ENCODE assay signal across 9 cellular contexts in the genomic region with DNA sequence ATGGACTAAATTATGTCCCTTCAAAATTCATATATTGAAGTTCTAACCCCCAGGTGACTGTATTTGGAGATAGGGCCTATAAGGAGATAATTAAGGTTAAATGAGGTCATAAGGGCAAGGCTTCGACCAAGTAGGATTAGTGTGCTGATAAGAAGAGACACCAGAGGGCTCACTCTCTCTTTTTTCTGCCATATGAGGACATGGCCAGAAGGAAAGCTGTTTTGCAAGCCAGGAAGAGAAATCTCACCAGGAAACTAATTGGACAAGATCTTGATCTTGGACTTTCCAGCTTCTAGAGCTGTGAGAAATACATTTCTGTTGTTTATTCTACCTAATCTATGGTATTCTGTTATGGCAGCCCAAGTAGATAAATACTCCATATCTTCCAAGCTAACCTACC.
DNase-seq lines count a peak whose midpoint lies in the region; ATAC-seq and TF ChIP-seq lines count a peak whose summit lies in the region.
"Had no signal": no experiment of that assay in that cellular context is flagged by ENCODE, and none has a peak within 500 bp of the region (broad histone marks: within the 10 kb centered on the region; RNA-seq: fewer than 3 reads in every experiment).

No MANE protein-coding gene starts in this region.

- H3K4me1 ChIP-seq in NT2/D1 (ENCODE audit: insufficient read depth, insufficient read length) (no peaks in the 10 kb centered on the region), tibial artery (no peaks in the 10 kb centered on the region)

- H3K36me3 ChIP-seq in NT2/D1 (ENCODE audit: insufficient read depth, insufficient read length, low read length) (no peaks in the 10 kb centered on the region), tibial artery (no peaks in the 10 kb centered on the region)

- no peak overlapping the region for H3K27ac ChIP-seq in tibial artery

- peak; percentile 40 for DNase-seq in AG10803 (ENCODE audit: low read depth)
- peak; percentile 36 for DNase-seq in HFFc6
- peak; percentile 36 for DNase-seq in NT2/D1 (ENCODE audit: low read depth, low spot score)
- DNase-seq in glutamatergic neuron: no peak
- no peak for DNase-seq in tibial artery
- no peak for DNase-seq in posterior vena cava (ENCODE audit: low spot score)
- DNase-seq in cerebellar cortex (ENCODE audit: low spot score): no peak

- H3K9ac ChIP-seq in NT2/D1 (ENCODE audit: insufficient read length, low read depth): no peak overlapping the region

- TF ChIP-seq CTCF in AG10803 (conservative IDR thresholded peaks at IDR 0.05; ENCODE audit: low read length): peak; percentile 38
- peak; percentile 67 for TF ChIP-seq CTCF in HFFc6 (IDR thresholded peaks at IDR 0.05)
- peak; percentile 26 for TF ChIP-seq CTCF in glutamatergic neuron (IDR thresholded peaks at IDR 0.05; ENCODE audit: partially characterized antibody, unreplicated experiment)
- TF ChIP-seq CTCF in tibial artery (IDR thresholded peaks at IDR 0.05): no peak

- H3K36me3 Mint-ChIP-seq in HFFc6 (ENCODE audit: low read depth) (peaks cover 12% of the 10 kb centered on the region; the same call in 1 of the 2 replicates), glutamatergic neuron (ENCODE audit: unreplicated experiment) (no peaks in the 10 kb centered on the region)

- intact Hi-C loops in tibial artery (cut with DNase I; ENCODE audit: low total_unique reads) (no loop called here), posterior vena cava (cut with DNase I) (no loop called here)

- no peaks in the 10 kb centered on the region for H3K9me3 ChIP-seq in NT2/D1 (ENCODE audit: insufficient read depth, low read length)
- H3K9me3 ChIP-seq in tibial artery: no peaks in the 10 kb centered on the region

- no peak for ATAC-seq in HG03342 (IDR thresholded peaks at IDR 0.05; ENCODE audit: unreplicated experiment)

- H3K4me3 ChIP-seq in AG10803 (ENCODE audit: low read length): no peak overlapping the region
- H3K4me3 ChIP-seq in NT2/D1 (ENCODE audit: insufficient read length, low read depth): no peak overlapping the region
- H3K4me3 ChIP-seq in tibial artery: no peak overlapping the region

- no peaks in the 10 kb centered on the region for H3K9me3 Mint-ChIP-seq in HFFc6
- H3K9me3 Mint-ChIP-seq in glutamatergic neuron (ENCODE audit: unreplicated experiment): no peaks in the 10 kb centered on the region
- H3K9me3 Mint-ChIP-seq: T-helper 1 cell treated with Interleukin-12 subunit alpha and Interleukin-12 subunit beta and Interleukin-4 antibody, amounts not matched to agents 30 μg/mL and 1 μg/mL, for 36 hours had no signal

- peaks cover 39% of the 10 kb centered on the region for H3K4me1 Mint-ChIP-seq in HFFc6 (ENCODE audit: low read depth)
- no peaks in the 10 kb centered on the region for H3K4me1 Mint-ChIP-seq in glutamatergic neuron (ENCODE audit: low read depth, unreplicated experiment)

- no peaks in the 10 kb centered on the region for H3K27me3 ChIP-seq in NT2/D1 (ENCODE audit: insufficient read depth, insufficient read length)
- no peaks in the 10 kb centered on the region for H3K27me3 ChIP-seq in tibial artery

- H3K27ac Mint-ChIP-seq in HFFc6 (0 out of 2 replicates have a peak overlapping the region, but pooled peaks have one; percentile 1), glutamatergic neuron (ENCODE audit: unreplicated experiment) (no peak overlapping the region)
- H3K27ac Mint-ChIP-seq: T-helper 1 cell treated with Interleukin-12 subunit alpha and Interleukin-12 subunit beta and Interleukin-4 antibody, amounts not matched to agents 30 μg/mL and 1 μg/mL, for 36 hours had no signal

- H3K27me3 Mint-ChIP-seq in HFFc6 (ENCODE audit: insufficient read depth): no peaks in the 10 kb centered on the region
- H3K27me3 Mint-ChIP-seq in glutamatergic neuron (ENCODE audit: unreplicated experiment): no peaks in the 10 kb centered on the region

- H3K4me3 Mint-ChIP-seq in HFFc6 (no peak overlapping the region), glutamatergic neuron (ENCODE audit: unreplicated experiment) (no peak overlapping the region)
- H3K4me3 Mint-ChIP-seq: T-helper 1 cell treated with Interleukin-12 subunit alpha and Interleukin-12 subunit beta and Interleukin-4 antibody, amounts not matched to agents 30 μg/mL and 1 μg/mL, for 36 hours had no signal

Comparison
In these comparisons a context has a peak if more than half of its experiments do, and no peak if none do; other contexts are left out.
1. DNase-seq: peak in AG10803 (single experiment), HFFc6 (single experiment) and NT2/D1 (single experiment); none in glutamatergic neuron (single experiment), tibial artery (0 of 2), posterior vena cava (single experiment) and cerebellar cortex (single experiment).
2. CTCF ChIP-seq: peak in AG10803 (single experiment), HFFc6 (single experiment) and glutamatergic neuron (single experiment); none in tibial artery (0 of 2).